ENCODE assay signal across 7 cellular contexts in genomic region chr1:120535052-120535451, GRCh38.
DNase-seq lines count a peak whose midpoint lies in the region; ATAC-seq and TF ChIP-seq lines count a peak whose summit lies in the region.
"Not testable (repeated sequence)": the region's sequence is repeated elsewhere in the genome, so short reads cannot be mapped to it uniquely, and the experiment has no call there.

No MANE protein-coding gene starts in this region.

- peaks cover 13% of the 10 kb centered on the region for H3K4me1 Mint-ChIP-seq in activated CD4-positive, alpha-beta T cell treated with anti-CD3 and anti-CD28 coated beads for 36 hours

- not testable (repeated sequence) for DNase-seq in activated CD4-positive, alpha-beta T cell treated with anti-CD3 and anti-CD28 coated beads for 36 hours
- peak; percentile 70 for DNase-seq in brain microvascular endothelial cell
- DNase-seq in kidney tubule cell (ENCODE audit: low spot score): peak; percentile 72

- H2AFZ ChIP-seq in KMS-11 (ENCODE audit: low read depth): peak overlapping the region; percentile 39

- H3K9ac ChIP-seq in KMS-11: peak overlapping the region; percentile 21; the same call in 1 of the 2 replicates

- peak overlapping the region; percentile 69 for H3K27ac Mint-ChIP-seq in activated CD4-positive, alpha-beta T cell treated with anti-CD3 and anti-CD28 coated beads for 36 hours

- ATAC-seq in GM18498 (IDR thresholded peaks at IDR 0.05; ENCODE audit: unreplicated experiment) (peak; percentile 76), GM19468 (IDR thresholded peaks at IDR 0.05; ENCODE audit: extremely low read depth, unreplicated experiment) (peak; percentile 53), HG02981 (IDR thresholded peaks at IDR 0.05; ENCODE audit: unreplicated experiment) (peak; percentile 74)
- ATAC-seq in activated CD4-positive, alpha-beta T cell treated with anti-CD3 and anti-CD28 coated beads for 36 hours: peak; percentile 69

- not testable (repeated sequence) for H3K9me3 Mint-ChIP-seq in activated CD4-positive, alpha-beta T cell treated with anti-CD3 and anti-CD28 coated beads for 36 hours (ENCODE audit: low read depth)

- not testable (repeated sequence) for H4K20me1 ChIP-seq in KMS-11 (ENCODE audit: insufficient read depth)

- in situ Hi-C loops in brain microvascular endothelial cell (cut with HindIII; ENCODE audit: low pct_ligation_motif_present, low sequenced_read_pairs): not testable (repeated sequence)

- H3K27ac ChIP-seq in KMS-11 (peak overlapping the region; percentile 68), brain microvascular endothelial cell (peak overlapping the region; percentile 81)

- not testable (repeated sequence) for TF ChIP-seq CTCF in KMS-11 (conservative IDR thresholded peaks at IDR 0.05; ENCODE audit: low read depth, low read length); brain microvascular endothelial cell (IDR thresholded peaks at IDR 0.05; ENCODE audit: low read depth, low read length, missing control alignments)

- H3K36me3 Mint-ChIP-seq in activated CD4-positive, alpha-beta T cell treated with anti-CD3 and anti-CD28 coated beads for 36 hours (ENCODE audit: low read depth): not testable (repeated sequence)

- peaks cover 17% of the 10 kb centered on the region for H3K4me1 ChIP-seq in KMS-11 (ENCODE audit: low read depth, poor library complexity, severe bottlenecking)

- peak overlapping the region; percentile 86 for H3K4me2 ChIP-seq in KMS-11

- H3K27me3 Mint-ChIP-seq in activated CD4-positive, alpha-beta T cell treated with anti-CD3 and anti-CD28 coated beads for 36 hours: not testable (repeated sequence)

- peak overlapping the region; percentile 32 for H3K4me3 Mint-ChIP-seq in activated CD4-positive, alpha-beta T cell treated with anti-CD3 and anti-CD28 coated beads for 36 hours

- not testable (repeated sequence) for H3K79me2 ChIP-seq in KMS-11 (ENCODE audit: insufficient read depth, low read depth)

- not testable (repeated sequence) for H3K36me3 ChIP-seq in KMS-11 (ENCODE audit: insufficient read depth); brain microvascular endothelial cell (replicated peaks)

- intact Hi-C loops in activated CD4-positive, alpha-beta T cell treated with anti-CD3 and anti-CD28 coated beads for 36 hours (cut with DNase I, micrococcal nuclease): not testable (repeated sequence)

- POLR2A ChIA-PET in activated CD4-positive, alpha-beta T cell treated with anti-CD3 and anti-CD28 coated beads for 36 hours (lab: Charles Lee): not testable (repeated sequence)

- CTCF ChIA-PET in activated CD4-positive, alpha-beta T cell treated with anti-CD3 and anti-CD28 coated beads for 36 hours (lab: Charles Lee): not testable (repeated sequence)

- not testable (repeated sequence) for H3K4me3 ChIP-seq in KMS-11 (IDR thresholded peaks at IDR 0.05; ENCODE audit: insufficient read depth, low read depth, low read length); brain microvascular endothelial cell (ENCODE audit: low read depth, low read length)

- H3K27me3 ChIP-seq in KMS-11 (ENCODE audit: insufficient read depth, low read depth); brain microvascular endothelial cell (replicated peaks): not testable (repeated sequence)
